14 cellular contexts compared by ENCODE assay signal in the genomic region with DNA sequence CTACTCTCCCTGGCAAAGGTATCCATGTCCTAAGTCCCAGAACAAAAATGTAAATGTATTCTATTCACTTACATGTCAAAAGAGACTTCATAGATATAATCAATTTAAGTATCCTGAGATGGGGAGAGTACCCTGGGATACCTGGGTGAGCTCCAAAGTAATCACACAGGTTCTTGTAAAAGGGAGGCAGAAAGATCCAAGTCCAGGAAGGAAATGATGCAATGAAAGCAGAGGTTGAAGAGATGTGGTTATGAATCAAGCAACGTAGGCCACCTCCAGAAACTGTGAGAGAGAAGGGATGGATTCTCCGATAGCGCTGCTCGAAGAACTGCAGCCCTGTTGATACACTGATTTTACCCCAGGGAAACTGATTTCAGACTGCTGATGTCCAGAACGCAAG.
"Had no signal": no experiment of that assay in that cellular context is flagged by ENCODE, and none has a peak within 500 bp of the region (broad histone marks: within the 10 kb centered on the region; RNA-seq: fewer than 3 reads in every experiment).

No MANE protein-coding gene starts in this region.

- H3K27ac ChIP-seq: coronary artery, foreskin keratinocyte, right atrium auricular region, upper lobe of left lung had no signal

- H3K4me1 Mint-ChIP-seq: activated T-helper 17 cell treated with anti-CD3 and anti-CD28 coated beads, Interleukin-2, amount 50 U/mL, for 72 hours had no signal

- H3K36me3 ChIP-seq: right atrium auricular region, upper lobe of left lung had no signal

- H3K36me3 Mint-ChIP-seq: natural killer cell had no signal

- H3K4me3 ChIP-seq: coronary artery, right atrium auricular region, upper lobe of left lung had no signal

- H3K4me3 Mint-ChIP-seq: activated T-helper 17 cell treated with anti-CD3 and anti-CD28 coated beads, Interleukin-2, amount 50 U/mL, for 72 hours; natural killer cell had no signal

- H3K9me3 Mint-ChIP-seq: activated T-helper 17 cell treated with anti-CD3 and anti-CD28 coated beads, Interleukin-2, amount 50 U/mL, for 72 hours had no signal

- DNase-seq: activated naive CD4-positive, alpha-beta T cell treated with Interleukin-2 at 50 U/mL for 16 hours; anterior cingulate cortex; effector CD8-positive, alpha-beta T cell; foreskin keratinocyte; mesendoderm; natural killer cell; posterior cingulate gyrus; stimulated activated CD4-positive, alpha-beta T cell treated with anti-CD3 and anti-CD28 coated beads, Interleukin-15, amount 100 ng/mL, for 24 hours; stimulated activated CD4-positive, alpha-beta T cell treated with anti-CD3 and anti-CD28 coated beads, Interleukin-4, amount 100 ng/mL, for 1 hour; stimulated activated naive CD4-positive, alpha-beta T cell; upper lobe of left lung had no signal

- ATAC-seq: activated T-helper 17 cell treated with anti-CD3 and anti-CD28 coated beads, Interleukin-2, amount 50 U/mL, for 72 hours; foreskin keratinocyte; natural killer cell had no signal

- H3K27me3 ChIP-seq: foreskin keratinocyte, right atrium auricular region, upper lobe of left lung had no signal

- H3K27ac Mint-ChIP-seq: activated T-helper 17 cell treated with anti-CD3 and anti-CD28 coated beads, Interleukin-2, amount 50 U/mL, for 72 hours; natural killer cell had no signal

- H3K9me3 ChIP-seq: right atrium auricular region, upper lobe of left lung had no signal

- H3K4me1 ChIP-seq: foreskin keratinocyte had no signal
